In genomic region chr11:17519486-17519885, GRCh38 we compare ENCODE assay signal across 19 cellular contexts. TPM values are rescaled to one million over a fixed set of nuclear protein-coding genes. Genes with fewer than 3 reads are reported as not detected.
A peak's percentile ranks its signal among the peaks of the same experiment; 100 is the strongest.
DNase-seq lines count a peak whose midpoint lies in the region; ATAC-seq and TF ChIP-seq lines count a peak whose summit lies in the region.
"Had no signal": no experiment of that assay in that cellular context is flagged by ENCODE, and none has a peak within 500 bp of the region (broad histone marks: within the 10 kb centered on the region; RNA-seq: fewer than 3 reads in every experiment).

No MANE protein-coding gene starts in this region.

- no peaks in the 10 kb centered on the region for H3K4me1 Mint-ChIP-seq in endothelial cell (ENCODE audit: unreplicated experiment)
- H3K4me1 Mint-ChIP-seq in activated CD8-positive, alpha-beta T cell treated with anti-CD3 and anti-CD28 coated beads, Interleukin-2, amount 10 ng/mL, durations not matched to agents 7 days and 5 days (ENCODE audit: low read depth), result no peaks in the 10 kb centered on the region
- H3K4me1 Mint-ChIP-seq: CD4-positive, alpha-beta memory T cell had no signal

- H3K27ac Mint-ChIP-seq in endothelial cell (ENCODE audit: unreplicated experiment), result no peak overlapping the region
- H3K27ac Mint-ChIP-seq in activated CD8-positive, alpha-beta T cell treated with anti-CD3 and anti-CD28 coated beads, Interleukin-2, amount 10 ng/mL, durations not matched to agents 7 days and 5 days, result no peak overlapping the region

- H3K9me3 Mint-ChIP-seq in endothelial cell (ENCODE audit: unreplicated experiment), result no peaks in the 10 kb centered on the region
- H3K9me3 Mint-ChIP-seq in activated CD8-positive, alpha-beta T cell treated with anti-CD3 and anti-CD28 coated beads, Interleukin-2, amount 10 ng/mL, durations not matched to agents 7 days and 5 days (ENCODE audit: insufficient read depth), result no peaks in the 10 kb centered on the region

- H3K4me3 ChIP-seq in WERI-Rb-1 (ENCODE audit: low read depth, low read length), result no peak overlapping the region

- TF ChIP-seq CTCF in WERI-Rb-1 (IDR thresholded peaks at IDR 0.05; ENCODE audit: low read depth, low read length), result no peak
- TF ChIP-seq CTCF in endothelial cell (IDR thresholded peaks at IDR 0.05; ENCODE audit: unreplicated experiment), result no peak

- no peaks in the 10 kb centered on the region for H3K27me3 ChIP-seq in WERI-Rb-1 (ENCODE audit: insufficient read depth, low read depth, severe bottlenecking)
- H3K27me3 ChIP-seq: BE2C had no signal

- POLR2A ChIA-PET in activated CD8-positive, alpha-beta T cell treated with anti-CD3 and anti-CD28 coated beads, Interleukin-2, amount 10 ng/mL, durations not matched to agents 7 days and 5 days (lab: Charles Lee), result no interaction called here

- no peak overlapping the region for H3K4me3 Mint-ChIP-seq in endothelial cell (ENCODE audit: unreplicated experiment)
- no peak overlapping the region for H3K4me3 Mint-ChIP-seq in activated CD8-positive, alpha-beta T cell treated with anti-CD3 and anti-CD28 coated beads, Interleukin-2, amount 10 ng/mL, durations not matched to agents 7 days and 5 days
- H3K4me3 Mint-ChIP-seq: CD4-positive, alpha-beta memory T cell had no signal

- CTCF ChIA-PET in activated CD8-positive, alpha-beta T cell treated with anti-CD3 and anti-CD28 coated beads, Interleukin-2, amount 10 ng/mL, durations not matched to agents 7 days and 5 days (lab: Charles Lee), result interaction anchor here (1.1 to 2.6 kb wide), 3 partner anchors 8 to 136 kb away, joined by 3 to 17 read pairs (median 3); no protein-coding TSS in a partner anchor

- H3K36me3 ChIP-seq in WERI-Rb-1, result no peaks in the 10 kb centered on the region
- H3K36me3 ChIP-seq: BE2C had no signal

- no peaks in the 10 kb centered on the region for H3K9me3 ChIP-seq in WERI-Rb-1 (ENCODE audit: severe bottlenecking)
- H3K9me3 ChIP-seq: BE2C had no signal

- no peak for ATAC-seq in activated CD8-positive, alpha-beta T cell treated with anti-CD3 and anti-CD28 coated beads, Interleukin-2, amount 10 ng/mL, durations not matched to agents 7 days and 5 days
- ATAC-seq: HCT116 had no signal

- H3K36me3 Mint-ChIP-seq in endothelial cell (ENCODE audit: low read depth, unreplicated experiment), result no peaks in the 10 kb centered on the region
- H3K36me3 Mint-ChIP-seq in activated CD8-positive, alpha-beta T cell treated with anti-CD3 and anti-CD28 coated beads, Interleukin-2, amount 10 ng/mL, durations not matched to agents 7 days and 5 days (ENCODE audit: low read depth), result no peaks in the 10 kb centered on the region
- H3K36me3 Mint-ChIP-seq: CD4-positive, alpha-beta memory T cell had no signal

- DNase-seq in NCI-H146 (lab: John Stamatoyannopoulos, UW) (peak; percentile 93), NCI-H146 treated with DMSO at 0.1 percent for 48 hours (lab: John Stamatoyannopoulos, UW; ENCODE audit: unreplicated experiment) (no peak), WERI-Rb-1 (no peak), globus pallidus (ENCODE audit: low spot score) (peak; percentile 88), putamen (ENCODE audit: low spot score) (peak; percentile 58), endothelial cell (ENCODE audit: low spot score) (no peak), SKM-1 (lab: John Stamatoyannopoulos, UW; ENCODE audit: unreplicated experiment) (no peak)
- no peak for DNase-seq in activated CD8-positive, alpha-beta T cell treated with anti-CD3 and anti-CD28 coated beads, Interleukin-2, amount 10 ng/mL, durations not matched to agents 7 days and 5 days
- DNase-seq: BE2C; Calu3; CD4-positive, alpha-beta memory T cell; NCI-H1417 treated with DMSO at 0.1 percent for 48 hours; NCI-H2029 treated with DMSO at 0.1 percent for 48 hours; NCI-H510A treated with DMSO at 0.1 percent for 48 hours; OCI-M1; SHP77 treated with DMSO at 0.1 percent for 48 hours had no signal

- H3K27me3 Mint-ChIP-seq in endothelial cell (ENCODE audit: unreplicated experiment), result peaks cover 4% of the 10 kb centered on the region
- peaks cover 11% of the 10 kb centered on the region for H3K27me3 Mint-ChIP-seq in activated CD8-positive, alpha-beta T cell treated with anti-CD3 and anti-CD28 coated beads, Interleukin-2, amount 10 ng/mL, durations not matched to agents 7 days and 5 days (ENCODE audit: low read depth)

- H3K27ac ChIP-seq in WERI-Rb-1, result peak overlapping the region; percentile 2; the same call in 1 of the 2 replicates
- H3K27ac ChIP-seq: 22Rv1 had no signal

RNA-seq across cellular contexts. Expression of gene USH1C, which starts 24.7 kb away (rescaled TPM):
- 1.4 TPM for total RNA-seq in endothelial cell (ENCODE audit: unreplicated experiment)
- total RNA-seq in activated CD8-positive, alpha-beta T cell treated with anti-CD3 and anti-CD28 coated beads, Interleukin-2, amount 10 ng/mL, durations not matched to agents 7 days and 5 days, result not detected
- total RNA-seq: CD4-positive, alpha-beta memory T cell; RPMI7951 had no signal

RNA-seq across cellular contexts. Expression of gene OTOG, which starts 27.6 kb away (rescaled TPM):
- total RNA-seq in endothelial cell (ENCODE audit: unreplicated experiment), result 0.13 TPM
- not detected for total RNA-seq in activated CD8-positive, alpha-beta T cell treated with anti-CD3 and anti-CD28 coated beads, Interleukin-2, amount 10 ng/mL, durations not matched to agents 7 days and 5 days
- total RNA-seq: Calu3; CD4-positive, alpha-beta memory T cell; RPMI7951 had no signal

RNA-seq across cellular contexts. Expression of gene ABCC8, which starts 42.8 kb away (rescaled TPM):
- not detected for total RNA-seq in endothelial cell (ENCODE audit: unreplicated experiment)
- 1 to 10 TPM in 1 of 2 experiments, under 1 TPM in 1; 0.61 to 1.5 TPM for total RNA-seq in activated CD8-positive, alpha-beta T cell treated with anti-CD3 and anti-CD28 coated beads, Interleukin-2, amount 10 ng/mL, durations not matched to agents 7 days and 5 days
- total RNA-seq: CD4-positive, alpha-beta memory T cell; RPMI7951 had no signal

Comparison
In these comparisons a context has a peak if more than half of its experiments do, and no peak if none do; other contexts are left out.
1. DNase-seq: peak in NCI-H146 (single experiment), globus pallidus (single experiment) and putamen (single experiment); none in NCI-H146 treated with DMSO at 0.1 percent for 48 hours (single experiment), WERI-Rb-1 (single experiment), endothelial cell (single experiment), SKM-1 (single experiment) and activated CD8-positive, alpha-beta T cell treated with anti-CD3 and anti-CD28 coated beads, Interleukin-2, amount 10 ng/mL, durations not matched to agents 7 days and 5 days (single experiment).